In genomic region chr5:32290922-32291321, GRCh38 we compare ENCODE assay signal across 14 cellular contexts. TPM values are rescaled to one million over a fixed set of nuclear protein-coding genes. Genes with fewer than 3 reads are reported as not detected.
DNase-seq lines count a peak whose midpoint lies in the region; ATAC-seq and TF ChIP-seq lines count a peak whose summit lies in the region.
"Had no signal": no experiment of that assay in that cellular context is flagged by ENCODE, and none has a peak within 500 bp of the region (broad histone marks: within the 10 kb centered on the region; RNA-seq: fewer than 3 reads in every experiment).

No MANE protein-coding gene starts in this region.

- no peak overlapping the region for H2AFZ ChIP-seq in SK-N-SH (ENCODE audit: low read depth)

- H3K9ac ChIP-seq in SK-N-SH: no peak overlapping the region

- POLR2A ChIA-PET in SK-N-SH (lab: Yijun Ruan, JAX): no interaction called here
- POLR2A ChIA-PET in CD4-positive, alpha-beta T cell (lab: Charles Lee): no interaction called here

- TF ChIP-seq EP300 in SK-N-SH (IDR thresholded peaks at IDR 0.05; ENCODE audit: borderline replicate concordance in 1 of 2, low read depth in 1 of 2, low read length in 1 of 2): no peak

- no peaks in the 10 kb centered on the region for H3F3A ChIP-seq in SK-N-SH (replicated peaks; ENCODE audit: insufficient read depth)

- H3K9me3 Mint-ChIP-seq in naive B cell: peaks cover 0 to 5% (median 0%) of the 10 kb centered on the region in 7 donors
- no peaks in the 10 kb centered on the region for H3K9me3 Mint-ChIP-seq in CD4-positive, alpha-beta T cell

- peak overlapping the region; percentile 96 to 99 (median 98) for H3K27ac Mint-ChIP-seq in naive B cell
- H3K27ac Mint-ChIP-seq in CD4-positive, alpha-beta T cell: no peak overlapping the region

- peaks cover 4 to 18% of the 10 kb centered on the region in 2 experiments for H3K36me3 ChIP-seq in SK-N-SH (replicated peaks in 1 of 2; ENCODE audit: control insufficient read depth in 1 of 2, insufficient read depth in 2 of 2, low read length in 1 of 2)
- H3K36me3 ChIP-seq: thyroid gland had no signal

- H3K79me2 ChIP-seq in SK-N-SH (ENCODE audit: insufficient read depth): peaks cover 8% of the 10 kb centered on the region; the same call in 1 of the 2 replicates

- no peak overlapping the region for H3K27ac ChIP-seq in SK-N-SH (ENCODE audit: low read depth in 2 of 2, low read length in 1 of 2)
- H3K27ac ChIP-seq in CD4-positive, alpha-beta T cell (ENCODE audit: low read depth, low read length): no peak overlapping the region
- H3K27ac ChIP-seq: thyroid gland had no signal

- peaks cover 6 to 15% of the 10 kb centered on the region in 2 donors for H3K36me3 Mint-ChIP-seq in naive B cell
- peaks cover 53% of the 10 kb centered on the region for H3K36me3 Mint-ChIP-seq in CD4-positive, alpha-beta T cell (ENCODE audit: low read depth)

- H3K4me2 ChIP-seq in SK-N-SH: no peak overlapping the region

- WGBS in SK-N-SH (ENCODE audit: low lambda C conversion rate): 92% methylated on average over 5 of the region's 5 CpGs

- TF ChIP-seq CTCF in SK-N-SH (IDR thresholded peaks at IDR 0.05): no peak
- TF ChIP-seq CTCF in CD4-positive, alpha-beta T cell (IDR thresholded peaks at IDR 0.05): no peak

- H4K20me1 ChIP-seq in SK-N-SH (ENCODE audit: insufficient read depth): no peaks in the 10 kb centered on the region

- DNase-seq in naive B cell: peak; percentile 76
- no peak for DNase-seq in SK-N-SH
- DNase-seq in activated effector memory CD4-positive, alpha-beta T cell treated with Interleukin-2 at 50 U/mL for 16 hours: no peak
- no peak for DNase-seq in CD4-positive, alpha-beta T cell
- DNase-seq: activated CD4-positive, alpha-beta T cell treated with anti-CD3 and anti-CD28 coated beads for 1 hour; activated T-cell treated with anti-CD3 and anti-CD28 coated beads, Interleukin-2, amount 50 U/mL, for 1 hour; amygdala; CD4-positive, CD25-positive, alpha-beta regulatory T cell; mesendoderm; spleen; thyroid gland had no signal

- TF ChIP-seq RAD21 in SK-N-SH (IDR thresholded peaks at IDR 0.05; ENCODE audit: low read length): no peak

- peak overlapping the region in 7 of 8 donors; percentile 58 to 84 (median 79) for H3K4me3 Mint-ChIP-seq in naive B cell
- H3K4me3 Mint-ChIP-seq in CD4-positive, alpha-beta T cell: no peak overlapping the region
- H3K4me3 Mint-ChIP-seq: CD4-positive, CD25-positive, alpha-beta regulatory T cell had no signal

- intact Hi-C loops in CD4-positive, alpha-beta T cell (cut with DNase I, micrococcal nuclease): no loop called here

- no peaks in the 10 kb centered on the region for H3K9me2 ChIP-seq in SK-N-SH

- peak; percentile 74 for ATAC-seq in GM18868 (IDR thresholded peaks at IDR 0.05; ENCODE audit: unreplicated experiment)
- ATAC-seq in GM21825 (IDR thresholded peaks at IDR 0.05; ENCODE audit: unreplicated experiment): peak; percentile 75
- peak; percentile 74 for ATAC-seq in HG03460 (IDR thresholded peaks at IDR 0.05; ENCODE audit: unreplicated experiment)
- peak; percentile 97 to 99 for ATAC-seq in naive B cell (ENCODE audit: low read depth in 2 of 2)
- no peak for ATAC-seq in CD4-positive, alpha-beta T cell (ENCODE audit: poor library complexity)

- CTCF ChIA-PET in SK-N-SH (lab: Yijun Ruan, JAX): no interaction called here
- CTCF ChIA-PET in CD4-positive, alpha-beta T cell (lab: Charles Lee): no interaction called here

- no peaks in the 10 kb centered on the region for H3K27me3 Mint-ChIP-seq in naive B cell
- H3K27me3 Mint-ChIP-seq in CD4-positive, alpha-beta T cell: no peaks in the 10 kb centered on the region
- H3K27me3 Mint-ChIP-seq: CD4-positive, CD25-positive, alpha-beta regulatory T cell had no signal

- peaks cover 48 to 70% (median 58%) of the 10 kb centered on the region in 3 donors for H3K4me1 Mint-ChIP-seq in naive B cell
- H3K4me1 Mint-ChIP-seq in CD4-positive, alpha-beta T cell (ENCODE audit: low read depth): peaks cover 54% of the 10 kb centered on the region

- no peaks in the 10 kb centered on the region for H3K9me3 ChIP-seq in SK-N-SH
- H3K9me3 ChIP-seq in CD4-positive, alpha-beta T cell (ENCODE audit: control insufficient read depth, low read length): no peaks in the 10 kb centered on the region
- H3K9me3 ChIP-seq: spleen, thyroid gland had no signal

- no peak overlapping the region for H3K4me3 ChIP-seq in SK-N-SH (ENCODE audit: low read depth in 2 of 2, low read length in 1 of 2)
- H3K4me3 ChIP-seq: spleen, thyroid gland had no signal

- no peaks in the 10 kb centered on the region; a peak in 1 of 4 replicates for H3K4me1 ChIP-seq in SK-N-SH (ENCODE audit: control insufficient read depth in 1 of 2, insufficient read depth in 2 of 2, low read depth in 1 of 2, low read length in 1 of 2)

- no peaks in the 10 kb centered on the region for H3K27me3 ChIP-seq in SK-N-SH (ENCODE audit: insufficient read depth)
- H3K27me3 ChIP-seq in CD4-positive, alpha-beta T cell (ENCODE audit: control insufficient read depth, insufficient read depth, low read length): no peaks in the 10 kb centered on the region
- H3K27me3 ChIP-seq: spleen, thyroid gland had no signal

TF ChIP-seq in SK-N-SH, 30 proteins besides CTCF, POLR2A, EP300 and RAD21:
- no peak for TF ChIP-seq FOSL2 (IDR thresholded peaks at IDR 0.05; ENCODE audit: borderline replicate concordance, low read depth)
- TF ChIP-seq SIN3A (IDR thresholded peaks at IDR 0.05; ENCODE audit: borderline replicate concordance, low read depth, low read length): no peak
- no peak for TF ChIP-seq MAX (IDR thresholded peaks at IDR 0.05; ENCODE audit: low read depth)
- TF ChIP-seq NFIC (IDR thresholded peaks at IDR 0.05; ENCODE audit: borderline replicate concordance): no peak
- TF ChIP-seq USF2 (IDR thresholded peaks at IDR 0.05; ENCODE audit: borderline replicate concordance, low read depth, low read length): no peak
- no peak for TF ChIP-seq TAF1 (IDR thresholded peaks at IDR 0.05; ENCODE audit: borderline replicate concordance, low read depth, low read length)
- no peak for TF ChIP-seq FOXJ3 (CRISPR knock-in tag; IDR thresholded peaks at IDR 0.05)
- TF ChIP-seq ELF1 (IDR thresholded peaks at IDR 0.05): no peak
- no peak for TF ChIP-seq YY1 (IDR thresholded peaks at IDR 0.05; ENCODE audit: low read depth)
- no peak for TF ChIP-seq EZH2phosphoT487 (IDR thresholded peaks at IDR 0.05; ENCODE audit: borderline replicate concordance, low read depth)
- no peak for TF ChIP-seq FOXM1 (IDR thresholded peaks at IDR 0.05; ENCODE audit: low read depth)
- TF ChIP-seq USF1 (IDR thresholded peaks at IDR 0.05; ENCODE audit: borderline replicate concordance, low read depth): no peak
- TF ChIP-seq SMC3 (IDR thresholded peaks at IDR 0.05; ENCODE audit: low read depth, low read length): no peak
- TF ChIP-seq CHD2 (IDR thresholded peaks at IDR 0.05; ENCODE audit: low read length, partially characterized antibody): no peak
- TF ChIP-seq TCF12 (IDR thresholded peaks at IDR 0.05): no peak
- no peak for TF ChIP-seq RFX5 (IDR thresholded peaks at IDR 0.05; ENCODE audit: low read length)
- TF ChIP-seq TEAD4 (IDR thresholded peaks at IDR 0.05; ENCODE audit: borderline replicate concordance, insufficient read depth): no peak
- TF ChIP-seq GATA2 (CRISPR knock-in tag; IDR thresholded peaks at IDR 0.05): no peak
- TF ChIP-seq RCOR1 (IDR thresholded peaks at IDR 0.05; ENCODE audit: low read length): no peak
- no peak for TF ChIP-seq NRF1 (IDR thresholded peaks at IDR 0.05; ENCODE audit: low read depth, low read length)

RNA-seq across cellular contexts. Expression of gene MTMR12, which starts 21.8 kb away (rescaled TPM):
- polyA plus RNA-seq in naive B cell (ENCODE audit: low read depth in 6 of 6): 10 to 100 TPM; 16.9 to 32.1 (median 20.5) TPM
- polyA plus RNA-seq in SK-N-SH (2012; rRNA removed): 10.9 and 13.2 TPM in 2 replicates
- 12.3 and 12.6 TPM in 2 replicates for polyA plus RNA-seq in SK-N-SH (2012; cell fraction: cytosol; rRNA removed)
- polyA plus RNA-seq in SK-N-SH (2012; cell fraction: nucleus; rRNA removed): 7.8 and 11.3 TPM in 2 replicates
- total RNA-seq in CD4-positive, alpha-beta T cell: 10 to 100 TPM; 15.9 to 18.3 TPM
